In the genomic region with DNA sequence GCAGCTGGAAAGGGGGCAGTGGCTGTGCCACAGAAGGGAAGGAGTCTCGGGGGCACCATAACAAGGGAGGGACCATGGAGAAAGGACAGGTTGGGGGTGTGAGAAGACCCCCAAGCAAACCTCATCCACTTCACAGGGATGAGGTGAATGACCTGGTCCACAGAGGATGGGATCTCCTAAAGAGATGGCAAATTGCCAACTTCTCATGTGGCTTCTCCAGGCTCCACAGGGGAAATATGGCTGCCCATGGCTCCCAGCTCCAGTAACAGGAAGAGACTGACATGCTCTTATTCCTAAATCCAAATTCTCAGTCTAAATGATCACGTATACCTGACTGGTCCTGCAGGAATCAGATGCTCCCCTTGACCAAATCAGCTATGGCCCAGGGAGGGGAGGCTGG, we compare ENCODE assay signal across 8 cellular contexts.
"Had no signal": no experiment of that assay in that cellular context is flagged by ENCODE, and none has a peak within 500 bp of the region (broad histone marks: within the 10 kb centered on the region; RNA-seq: fewer than 3 reads in every experiment).

No MANE protein-coding gene starts in this region.

- H3K4me3 ChIP-seq: GM23248, HAP-1 had no signal

- H3K36me3 Mint-ChIP-seq: IgD-negative memory B cell had no signal

- H3K9ac ChIP-seq: GM23248 had no signal

- H3K27ac ChIP-seq: GM23248 had no signal

- H3K4me1 ChIP-seq: HAP-1 had no signal

- DNase-seq: GM23248, GOT3, H7, HFFc6 had no signal

- H3K9me3 Mint-ChIP-seq: HFFc6 had no signal

- ATAC-seq: HCT116 had no signal

- H3K9me3 ChIP-seq: HAP-1 had no signal

- H3K27ac Mint-ChIP-seq: HFFc6, IgD-negative memory B cell had no signal

- H3K4me3 Mint-ChIP-seq: HFFc6, IgD-negative memory B cell had no signal

- H3K36me3 ChIP-seq: HAP-1 had no signal

- FAIRE-seq: HTR-8/SVneo had no signal

- H2AFZ ChIP-seq: GM23248 had no signal
